In the genomic region with DNA sequence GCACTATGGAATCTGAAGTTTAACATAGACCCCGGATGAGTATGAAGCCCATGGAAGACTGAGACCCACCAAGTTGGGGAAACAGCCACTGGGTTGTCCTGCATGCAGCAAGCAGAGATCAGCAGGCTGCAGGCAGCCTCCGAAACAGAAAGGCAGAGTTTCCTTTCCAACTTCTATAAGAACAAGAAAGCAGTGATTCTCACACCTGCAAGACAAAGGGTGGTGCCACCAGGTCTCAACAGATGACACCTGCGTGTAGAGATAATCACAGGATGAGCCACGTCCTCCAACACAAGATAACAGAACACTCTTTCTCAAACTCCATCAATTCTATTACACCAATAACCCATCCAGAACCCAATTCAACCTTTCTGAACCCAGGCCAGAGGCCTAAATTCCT, we compare ENCODE assay signal across 25 cellular contexts.
DNase-seq lines count a peak whose midpoint lies in the region; ATAC-seq and TF ChIP-seq lines count a peak whose summit lies in the region.
"Had no signal": no experiment of that assay in that cellular context is flagged by ENCODE, and none has a peak within 500 bp of the region (broad histone marks: within the 10 kb centered on the region; RNA-seq: fewer than 3 reads in every experiment).

No MANE protein-coding gene starts in this region.

- intact Hi-C loops in CD4-positive, alpha-beta memory T cell (cut with micrococcal nuclease) = no loop called here

- peak overlapping the region; percentile 10 to 80 (median 57) for H3K27ac Mint-ChIP-seq in CD4-positive, alpha-beta memory T cell
- no peak overlapping the region for H3K27ac Mint-ChIP-seq in endothelial cell (ENCODE audit: unreplicated experiment)
- H3K27ac Mint-ChIP-seq: activated CD4-positive, alpha-beta memory T cell treated with anti-CD3 and anti-CD28 coated beads, Interleukin-2, amount 10 ng/mL, durations not matched to agents 7 days and 5 days; activated T-cell treated with anti-CD3 and anti-CD28 coated beads, Interleukin-2, amount 50 U/mL, for 72 hours had no signal

- peaks cover 54 to 81% (median 67%) of the 10 kb centered on the region in 4 donors for H3K4me1 Mint-ChIP-seq in CD4-positive, alpha-beta memory T cell
- H3K4me1 Mint-ChIP-seq in endothelial cell (ENCODE audit: unreplicated experiment) = peaks cover 10% of the 10 kb centered on the region

- POLR2A ChIA-PET in CD4-positive, alpha-beta memory T cell (lab: Charles Lee; ENCODE audit: partially characterized antibody) = interaction anchor here (1.3 to 3.4 kb wide), 3 partner anchors 13 to 29 kb away, joined by 3 to 37 read pairs (median 12); no protein-coding TSS in a partner anchor

- no peak for DNase-seq in CD4-positive, alpha-beta memory T cell
- DNase-seq in endothelial cell (ENCODE audit: low spot score) (no peak), 8988T (no peak)
- DNase-seq in stimulated activated CD4-positive, alpha-beta T cell treated with anti-CD3 and anti-CD28 coated beads, Interleukin-12 subunit alpha, Interleukin-12 subunit beta, amount 100 ng/mL, for 4 hours = no peak
- DNase-seq: activated CD4-positive, alpha-beta memory T cell treated with anti-CD3 and anti-CD28 coated beads, Interleukin-2, amount 10 ng/mL, durations not matched to agents 7 days and 5 days; anterior cingulate cortex; Calu3; cerebellar nuclear complex; effector CD8-positive, alpha-beta T cell; H7; KG1; NCI-H1048; NCI-H2081; NCI-H510A; occipital lobe; stomach; SW 1271; uterus had no signal

- no peak overlapping the region for H3K4me3 ChIP-seq in CD4-positive, alpha-beta memory T cell (ENCODE audit: low read length in 2 of 2)
- H3K4me3 ChIP-seq: right atrium auricular region, stomach, uterus had no signal

- ATAC-seq in GM18858 (IDR thresholded peaks at IDR 0.05; ENCODE audit: unreplicated experiment) = peak; percentile 49
- ATAC-seq in HG03280 (IDR thresholded peaks at IDR 0.05; ENCODE audit: unreplicated experiment) = peak; percentile 45
- ATAC-seq in GM19351 (IDR thresholded peaks at IDR 0.05; ENCODE audit: unreplicated experiment) = no peak
- ATAC-seq in GM21723 (IDR thresholded peaks at IDR 0.05; ENCODE audit: unreplicated experiment) = no peak
- ATAC-seq: activated T-cell treated with anti-CD3 and anti-CD28 coated beads, Interleukin-2, amount 50 U/mL, for 72 hours; Right ventricle myocardium inferior had no signal

- H3K27me3 ChIP-seq in CD4-positive, alpha-beta memory T cell (ENCODE audit: insufficient read depth, low read length) = no peaks in the 10 kb centered on the region
- H3K27me3 ChIP-seq: right atrium auricular region, stomach, uterus had no signal

- peaks cover 0 to 10% (median 3%) of the 10 kb centered on the region in 8 donors for H3K9me3 Mint-ChIP-seq in CD4-positive, alpha-beta memory T cell
- no peaks in the 10 kb centered on the region for H3K9me3 Mint-ChIP-seq in endothelial cell (ENCODE audit: unreplicated experiment)

- H3K4me1 ChIP-seq in CD4-positive, alpha-beta memory T cell (ENCODE audit: insufficient read depth, low read length) = peaks cover 60% of the 10 kb centered on the region
- H3K4me1 ChIP-seq: right atrium auricular region, uterus had no signal

- peaks cover 4 to 7% of the 10 kb centered on the region in 2 donors for H3K36me3 Mint-ChIP-seq in CD4-positive, alpha-beta memory T cell
- no peaks in the 10 kb centered on the region for H3K36me3 Mint-ChIP-seq in endothelial cell (ENCODE audit: low read depth, unreplicated experiment)

- H3K27ac ChIP-seq in CD4-positive, alpha-beta memory T cell (ENCODE audit: low read depth, low read length) = no peak overlapping the region
- H3K27ac ChIP-seq: right atrium auricular region, stomach, uterus had no signal

- no peak for TF ChIP-seq CTCF in endothelial cell (IDR thresholded peaks at IDR 0.05; ENCODE audit: unreplicated experiment)

- no peaks in the 10 kb centered on the region for H3K9me3 ChIP-seq in CD4-positive, alpha-beta memory T cell (ENCODE audit: control insufficient read depth in 1 of 2, low read length in 2 of 2)
- H3K9me3 ChIP-seq: uterus had no signal

- H3K4me3 Mint-ChIP-seq in CD4-positive, alpha-beta memory T cell = peak overlapping the region in 5 of 8 donors; percentile 26 to 69 (median 41)
- peak overlapping the region; percentile 17 for H3K4me3 Mint-ChIP-seq in endothelial cell (ENCODE audit: unreplicated experiment)
- H3K4me3 Mint-ChIP-seq: activated CD4-positive, alpha-beta memory T cell treated with anti-CD3 and anti-CD28 coated beads, Interleukin-2, amount 10 ng/mL, durations not matched to agents 7 days and 5 days had no signal

- H3K36me3 ChIP-seq in CD4-positive, alpha-beta memory T cell (ENCODE audit: insufficient read depth, low read length) = no peaks in the 10 kb centered on the region
- H3K36me3 ChIP-seq: right atrium auricular region, stomach, uterus had no signal

- CTCF ChIA-PET in CD4-positive, alpha-beta memory T cell (lab: Charles Lee; ENCODE audit: partially characterized antibody) = interaction anchor here (3.0 kb wide), 1 partner anchor 139 kb away, joined by 23 read pairs; no protein-coding TSS in a partner anchor

- H3K27me3 Mint-ChIP-seq in CD4-positive, alpha-beta memory T cell = no peaks in the 10 kb centered on the region
- H3K27me3 Mint-ChIP-seq in endothelial cell (ENCODE audit: unreplicated experiment) = peaks cover 5% of the 10 kb centered on the region

Comparison
In these comparisons a context has a peak if more than half of its experiments do, and no peak if none do; other contexts are left out.
1. ATAC-seq: peak in GM18858 (single experiment) and HG03280 (single experiment); none in GM19351 (single experiment) and GM21723 (single experiment).